ENCODE assay signal across 1 cellular context in genomic region chr6:13711384-13711725, GRCh38.
TF ChIP-seq lines count a peak whose summit lies in the region.

No MANE protein-coding gene starts in this region.

TF ChIP-seq in GM23338, 12 proteins besides CTCF, POLR2A, EP300 and RAD21 (continued from another document):
- TF ChIP-seq REST (IDR thresholded peaks at IDR 0.05; ENCODE audit: unreplicated experiment) (no peak), ZNF114 (CRISPR knock-in tag; IDR thresholded peaks at IDR 0.05) (no peak)
